ENCODE assay signal across 1 cellular context in genomic region chr12:98678236-98678945, GRCh38.
TF ChIP-seq lines count a peak whose summit lies in the region.

No MANE protein-coding gene starts in this region.

TF ChIP-seq in WTC11, 78 proteins besides CTCF, POLR2A, EP300 and RAD21 (continued from another document):
- TF ChIP-seq ZBTB43 (CRISPR knock-in tag; IDR thresholded peaks at IDR 0.05) (no peak), NR1H2 (CRISPR knock-in tag; IDR thresholded peaks at IDR 0.05) (no peak), ZBTB21 (CRISPR knock-in tag; IDR thresholded peaks at IDR 0.05; ENCODE audit: borderline replicate concordance) (no peak), CREB1 (CRISPR knock-in tag; IDR thresholded peaks at IDR 0.05) (no peak)
- TF ChIP-seq, protein P1, sequence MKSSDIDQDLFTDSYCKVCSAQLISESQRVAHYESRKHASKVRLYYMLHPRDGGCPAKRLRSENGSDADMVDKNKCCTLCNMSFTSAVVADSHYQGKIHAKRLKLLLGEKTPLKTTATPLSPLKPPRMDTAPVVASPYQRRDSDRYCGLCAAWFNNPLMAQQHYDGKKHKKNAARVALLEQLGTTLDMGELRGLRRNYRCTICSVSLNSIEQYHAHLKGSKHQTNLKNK (CRISPR knock-in tag; IDR thresholded peaks at IDR 0.05), result no peak
- TF ChIP-seq, protein P2, sequence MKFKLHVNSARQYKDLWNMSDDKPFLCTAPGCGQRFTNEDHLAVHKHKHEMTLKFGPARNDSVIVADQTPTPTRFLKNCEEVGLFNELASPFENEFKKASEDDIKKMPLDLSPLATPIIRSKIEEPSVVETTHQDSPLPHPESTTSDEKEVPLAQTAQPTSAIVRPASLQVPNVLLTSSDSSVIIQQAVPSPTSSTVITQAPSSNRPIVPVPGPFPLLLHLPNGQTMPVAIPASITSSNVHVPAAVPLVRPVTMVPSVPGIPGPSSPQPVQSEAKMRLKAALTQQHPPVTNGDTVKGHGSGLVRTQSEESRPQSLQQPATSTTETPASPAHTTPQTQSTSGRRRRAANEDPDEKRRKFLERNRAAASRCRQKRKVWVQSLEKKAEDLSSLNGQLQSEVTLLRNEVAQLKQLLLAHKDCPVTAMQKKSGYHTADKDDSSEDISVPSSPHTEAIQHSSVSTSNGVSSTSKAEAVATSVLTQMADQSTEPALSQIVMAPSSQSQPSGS (CRISPR knock-in tag; IDR thresholded peaks at IDR 0.05; ENCODE audit: borderline replicate concordance, low read depth), result no peak
- TF ChIP-seq, protein P3, sequence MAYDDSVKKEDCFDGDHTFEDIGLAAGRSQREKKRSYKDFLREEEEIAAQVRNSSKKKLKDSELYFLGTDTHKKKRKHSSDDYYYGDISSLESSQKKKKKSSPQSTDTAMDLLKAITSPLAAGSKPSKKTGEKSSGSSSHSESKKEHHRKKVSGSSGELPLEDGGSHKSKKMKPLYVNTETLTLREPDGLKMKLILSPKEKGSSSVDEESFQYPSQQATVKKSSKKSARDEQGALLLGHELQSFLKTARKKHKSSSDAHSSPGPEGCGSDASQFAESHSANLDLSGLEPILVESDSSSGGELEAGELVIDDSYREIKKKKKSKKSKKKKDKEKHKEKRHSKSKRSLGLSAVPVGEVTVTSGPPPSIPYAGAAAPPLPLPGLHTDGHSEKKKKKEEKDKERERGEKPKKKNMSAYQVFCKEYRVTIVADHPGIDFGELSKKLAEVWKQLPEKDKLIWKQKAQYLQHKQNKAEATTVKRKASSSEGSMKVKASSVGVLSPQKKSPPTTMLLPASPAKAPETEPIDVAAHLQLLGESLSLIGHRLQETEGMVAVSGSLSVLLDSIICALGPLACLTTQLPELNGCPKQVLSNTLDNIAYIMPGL (CRISPR knock-in tag; IDR thresholded peaks at IDR 0.05), result no peak
- TF ChIP-seq, protein P4, sequence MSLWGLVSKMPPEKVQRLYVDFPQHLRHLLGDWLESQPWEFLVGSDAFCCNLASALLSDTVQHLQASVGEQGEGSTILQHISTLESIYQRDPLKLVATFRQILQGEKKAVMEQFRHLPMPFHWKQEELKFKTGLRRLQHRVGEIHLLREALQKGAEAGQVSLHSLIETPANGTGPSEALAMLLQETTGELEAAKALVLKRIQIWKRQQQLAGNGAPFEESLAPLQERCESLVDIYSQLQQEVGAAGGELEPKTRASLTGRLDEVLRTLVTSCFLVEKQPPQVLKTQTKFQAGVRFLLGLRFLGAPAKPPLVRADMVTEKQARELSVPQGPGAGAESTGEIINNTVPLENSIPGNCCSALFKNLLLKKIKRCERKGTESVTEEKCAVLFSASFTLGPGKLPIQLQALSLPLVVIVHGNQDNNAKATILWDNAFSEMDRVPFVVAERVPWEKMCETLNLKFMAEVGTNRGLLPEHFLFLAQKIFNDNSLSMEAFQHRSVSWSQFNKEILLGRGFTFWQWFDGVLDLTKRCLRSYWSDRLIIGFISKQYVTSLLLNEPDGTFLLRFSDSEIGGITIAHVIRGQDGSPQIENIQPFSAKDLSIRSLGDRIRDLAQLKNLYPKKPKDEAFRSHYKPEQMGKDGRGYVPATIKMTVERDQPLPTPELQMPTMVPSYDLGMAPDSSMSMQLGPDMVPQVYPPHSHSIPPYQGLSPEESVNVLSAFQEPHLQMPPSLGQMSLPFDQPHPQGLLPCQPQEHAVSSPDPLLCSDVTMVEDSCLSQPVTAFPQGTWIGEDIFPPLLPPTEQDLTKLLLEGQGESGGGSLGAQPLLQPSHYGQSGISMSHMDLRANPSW (CRISPR knock-in tag; conservative IDR thresholded peaks at IDR 0.05; ENCODE audit: low read depth), result no peak
